ENCODE assay signal across 8 cellular contexts in the genomic region with DNA sequence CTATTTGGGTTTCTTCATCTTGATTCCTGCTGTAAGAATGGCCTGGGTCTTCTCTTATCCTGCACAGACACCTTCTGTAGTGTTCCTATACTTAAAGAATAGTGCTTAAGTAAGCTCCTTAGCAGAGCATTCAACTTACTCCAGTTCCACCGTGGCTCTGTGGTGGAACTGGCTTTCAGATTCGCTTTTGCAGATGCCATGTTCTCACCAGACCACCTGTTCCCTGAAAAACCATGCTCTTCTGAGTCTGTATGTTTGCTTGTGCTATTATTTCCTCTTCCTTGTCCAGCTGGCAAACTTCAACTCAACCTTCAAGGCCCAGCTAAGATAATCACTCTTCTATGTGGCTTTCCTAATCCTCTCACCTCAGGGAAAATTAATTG. TPM values are rescaled to one million over a fixed set of nuclear protein-coding genes. Genes with fewer than 3 reads are reported as not detected.
DNase-seq lines count a peak whose midpoint lies in the region; ATAC-seq and TF ChIP-seq lines count a peak whose summit lies in the region.

No MANE protein-coding gene starts in this region.

- in situ Hi-C loops in mammary epithelial cell (cut with MboI; ENCODE audit: low sequenced_read_pairs in 2 of 2), result no loop called here

- H4K20me1 ChIP-seq in mammary epithelial cell (ENCODE audit: insufficient read depth, low read length), result no peaks in the 10 kb centered on the region

- no TSS peak for BruUV-seq in mammary epithelial cell (replicated peaks; lab: Mats Ljungman, UMichigan)

- H3K4me2 ChIP-seq in mammary epithelial cell (ENCODE audit: insufficient read depth, low read depth, low read length), result no peak overlapping the region

- H3K9me3 Mint-ChIP-seq in activated naive CD8-positive, alpha-beta T cell treated with anti-CD3 and anti-CD28 coated beads for 36 hours, result no peaks in the 10 kb centered on the region

- 100% methylated on average over 1 of the region's 2 CpGs for WGBS in mammary epithelial cell (ENCODE audit: low coverage, missing lambda C conversion rate)
- 61% methylated on average over 2 of the region's 2 CpGs for WGBS in urinary bladder

- H3K79me2 ChIP-seq in mammary epithelial cell (ENCODE audit: insufficient read depth, low read length), result peaks cover 65% of the 10 kb centered on the region

- H3K4me1 ChIP-seq in breast epithelium, result peaks cover 15 to 30% of the 10 kb centered on the region in 2 donors
- peaks cover 15% of the 10 kb centered on the region for H3K4me1 ChIP-seq in mammary epithelial cell (ENCODE audit: insufficient read depth, low read length)
- H3K4me1 ChIP-seq in mucosa of rectum (ENCODE audit: control insufficient read depth in 2 of 2, insufficient read depth in 2 of 2, low read length in 2 of 2), result peaks cover 26 to 27% of the 10 kb centered on the region in 2 donors
- peaks cover 9% of the 10 kb centered on the region for H3K4me1 ChIP-seq in urinary bladder (ENCODE audit: insufficient read depth)

- TF ChIP-seq CTCF in breast epithelium (IDR thresholded peaks at IDR 0.05) (no peak), mammary epithelial cell (conservative IDR thresholded peaks at IDR 0.05 in 1 of 2, IDR thresholded peaks at IDR 0.05 in 1 of 2; ENCODE audit: extremely low read depth in 1 of 2, insufficient read depth in 1 of 2, low read depth in 1 of 2, low read length in 2 of 2) (no peak)

- H3K9me3 ChIP-seq in breast epithelium (no peaks in the 10 kb centered on the region), mammary epithelial cell (replicated peaks; ENCODE audit: insufficient read depth, low read length) (no peaks in the 10 kb centered on the region), mucosa of rectum (ENCODE audit: control insufficient read depth in 2 of 2, low read length in 2 of 2) (no peaks in the 10 kb centered on the region)

- peak overlapping the region; percentile 71 for H3K4me3 Mint-ChIP-seq in activated naive CD8-positive, alpha-beta T cell treated with anti-CD3 and anti-CD28 coated beads for 36 hours

- TF ChIP-seq POLR2A in breast epithelium (IDR thresholded peaks at IDR 0.05), result no peak
- no peak for TF ChIP-seq POLR2A in erythroblast (IDR thresholded peaks at IDR 0.05; ENCODE audit: low read length)

- peaks cover 8% of the 10 kb centered on the region for H3K36me3 Mint-ChIP-seq in activated naive CD8-positive, alpha-beta T cell treated with anti-CD3 and anti-CD28 coated beads for 36 hours

- H2AFZ ChIP-seq in mammary epithelial cell (ENCODE audit: low read depth, low read length), result no peak overlapping the region

- CTCF ChIA-PET in mammary epithelial cell (lab: Charles Lee; ENCODE audit: low non-redundant PET), result no interaction called here

- H3K27me3 ChIP-seq in breast epithelium, result no peaks in the 10 kb centered on the region
- H3K27me3 ChIP-seq in mammary epithelial cell (ENCODE audit: insufficient read depth, low read length), result no peaks in the 10 kb centered on the region
- H3K27me3 ChIP-seq in mucosa of rectum (ENCODE audit: control insufficient read depth in 2 of 2, insufficient read depth in 2 of 2, low read length in 2 of 2), result no peaks in the 10 kb centered on the region

- dilution Hi-C loops in mammary epithelial cell (cut with HindIII; ENCODE audit: low sequenced_read_pairs), result no loop called here

- H3K27me3 Mint-ChIP-seq in activated naive CD8-positive, alpha-beta T cell treated with anti-CD3 and anti-CD28 coated beads for 36 hours, result no peaks in the 10 kb centered on the region

- H3K9ac ChIP-seq in mammary epithelial cell (ENCODE audit: insufficient read depth, low read length) (no peak overlapping the region), mucosa of rectum (ENCODE audit: low read depth in 1 of 2, low read length in 2 of 2) (no peak overlapping the region)

- H3K27ac ChIP-seq in breast epithelium (peak overlapping the region; percentile 82 to 92), mammary epithelial cell (ENCODE audit: insufficient read depth, low read depth, low read length) (no peak overlapping the region), mucosa of rectum (ENCODE audit: low read depth in 2 of 2, low read length in 2 of 2) (peak overlapping the region; percentile 39 to 46), urinary bladder (ENCODE audit: low read depth) (peak overlapping the region; percentile 87)

- peak overlapping the region; percentile 86 for H3K27ac Mint-ChIP-seq in activated naive CD8-positive, alpha-beta T cell treated with anti-CD3 and anti-CD28 coated beads for 36 hours

- H3K4me3 ChIP-seq in breast epithelium (peak overlapping the region in 1 of 3 donors; percentile 45), mammary epithelial cell (replicated peaks in 1 of 3; ENCODE audit: insufficient read depth in 1 of 3, low read depth in 2 of 3, low read length in 3 of 3) (no peak overlapping the region), mucosa of rectum (ENCODE audit: low read length in 2 of 2) (no peak overlapping the region), urinary bladder (ENCODE audit: low read depth, low read length) (no peak overlapping the region)

- H3K36me3 ChIP-seq in breast epithelium (no peaks in the 10 kb centered on the region), mammary epithelial cell (ENCODE audit: insufficient read depth, low read length) (peaks cover under 1% of the 10 kb centered on the region), mucosa of rectum (ENCODE audit: control insufficient read depth in 2 of 2, insufficient read depth in 2 of 2, low read length in 2 of 2) (peaks cover 0 to 2% of the 10 kb centered on the region in 2 donors), urinary bladder (ENCODE audit: insufficient read depth) (no peaks in the 10 kb centered on the region)

- peaks cover 62% of the 10 kb centered on the region for H3K4me1 Mint-ChIP-seq in activated naive CD8-positive, alpha-beta T cell treated with anti-CD3 and anti-CD28 coated beads for 36 hours

- DNase-seq in breast epithelium (ENCODE audit: low spot score in 2 of 2) (no peak), mammary epithelial cell (no peak), kidney tubule cell (ENCODE audit: low spot score) (no peak), erythroblast (lab: John Stamatoyannopoulos, UW) (no peak)
- DNase-seq in activated naive CD8-positive, alpha-beta T cell treated with anti-CD3 and anti-CD28 coated beads for 36 hours, result peak; percentile 26

- no peak for ATAC-seq in HG03095 (IDR thresholded peaks at IDR 0.05; ENCODE audit: unreplicated experiment)

- intact Hi-C loops in breast epithelium (cut with DNase I; ENCODE audit: low total_unique reads) (no loop called here), mammary epithelial cell (cut with micrococcal nuclease) (no loop called here)

RNA-seq across cellular contexts. Expression of a gene that starts 4.9 kb away (rescaled TPM):
- total RNA-seq in breast epithelium, result 10 to 100 TPM; 41.0 to 63.3 (median 50.8) TPM
- 10 to 100 TPM; 29.6 to 44.0 TPM for total RNA-seq in mammary epithelial cell
- polyA plus RNA-seq in mammary epithelial cell, result 24.6 TPM
- 73.5 TPM for polyA minus RNA-seq in mammary epithelial cell
- total RNA-seq in activated naive CD8-positive, alpha-beta T cell treated with anti-CD3 and anti-CD28 coated beads for 36 hours, result 10 to 100 TPM; 33.3 to 36.0 TPM
- 41.6 TPM for total RNA-seq in urinary bladder
- polyA plus RNA-seq in urinary bladder, result 31.2 TPM
